In the genomic region with DNA sequence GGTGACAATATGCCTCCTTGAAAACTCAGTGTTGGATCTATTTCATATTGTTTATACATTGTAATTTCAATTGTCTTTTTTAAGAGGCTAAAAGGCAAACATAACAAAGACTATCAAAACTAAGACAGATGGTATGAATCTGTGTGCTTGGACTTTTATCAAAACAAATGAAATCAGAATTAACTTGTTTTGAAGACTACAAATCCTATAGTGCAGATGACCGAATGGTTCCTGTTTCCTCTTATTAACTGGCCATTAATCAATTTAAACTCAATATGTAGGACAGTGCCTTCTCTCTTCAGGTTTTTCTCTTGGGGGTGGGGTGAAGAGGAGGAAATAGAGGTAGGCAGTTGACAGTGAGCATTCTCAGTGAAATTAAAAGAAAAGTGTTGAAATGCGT, we compare ENCODE assay signal across 1 cellular context.
TF ChIP-seq lines count a peak whose summit lies in the region.

No MANE protein-coding gene starts in this region.

TF ChIP-seq in SK-N-SH treated with all-trans-retinoic acid at 6 μM for 48 hours, 23 proteins besides CTCF, POLR2A, EP300 and RAD21 (continued from another document):
- TF ChIP-seq TCF4 (CRISPR knock-in tag; IDR thresholded peaks at IDR 0.05; ENCODE audit: borderline replicate concordance) = peak; percentile 70; the same call in 1 of the 2 replicates
- no peak for TF ChIP-seq ZNF70 (CRISPR knock-in tag; IDR thresholded peaks at IDR 0.05)
- TF ChIP-seq TOX (CRISPR knock-in tag; IDR thresholded peaks at IDR 0.05; ENCODE audit: borderline replicate concordance) = peak; percentile 55; the same call in 1 of the 2 replicates
TF ChIP-seq in SK-N-SH treated with all-trans-retinoic acid at 6 μM for 48 hours: peak in this region for 4.
